ENCODE assay signal across 8 cellular contexts in genomic region chr3:61371123-61371522, GRCh38.
A peak's percentile ranks its signal among the peaks of the same experiment; 100 is the strongest.
DNase-seq lines count a peak whose midpoint lies in the region; ATAC-seq, FAIRE-seq and TF ChIP-seq lines count a peak whose summit lies in the region.

No MANE protein-coding gene starts in this region.

- in situ Hi-C loops in KBM-7 (cut with MboI; ENCODE audit: low pct_unique_long_range_greater_than_20kb, low sequenced_read_pairs) (no loop called here), K562 (cut with MboI) (no loop called here)

- H2AFZ ChIP-seq in K562 (ENCODE audit: low read depth, low read length) = no peak overlapping the region

- BruUV-seq in K562 (replicated peaks; lab: Mats Ljungman, UMichigan) = no TSS peak

- H3K9me1 ChIP-seq in K562 (ENCODE audit: control insufficient read depth, insufficient read depth, low read length) = no peaks in the 10 kb centered on the region

- H3K4me1 ChIP-seq in K562 (replicated peaks in 1 of 2; ENCODE audit: control insufficient read depth in 2 of 2, insufficient read depth in 2 of 2, low read length in 2 of 2) = no peaks in the 10 kb centered on the region
- H3K4me1 ChIP-seq in stomach = no peaks in the 10 kb centered on the region

- H3K4me1 Mint-ChIP-seq in natural killer cell = no peaks in the 10 kb centered on the region
- no peaks in the 10 kb centered on the region for H3K4me1 Mint-ChIP-seq in natural killer cell treated with Interleukin-12 subunit alpha and Interleukin-12 subunit beta and Interleukin-15 and Interleukin-18, amount 100 ng/mL, for 72 hours (ENCODE audit: low read depth in 2 of 2)
- peaks cover 4% of the 10 kb centered on the region for H3K4me1 Mint-ChIP-seq in progenitor cell of endocrine pancreas (ENCODE audit: low read depth)

- no peak for TF ChIP-seq EP300 in K562 (IDR thresholded peaks at IDR 0.05; ENCODE audit: low read length)
- TF ChIP-seq EP300 in stomach (IDR thresholded peaks at IDR 0.05) = no peak

- TF ChIP-seq RAD21 in K562 (CRISPR knock-in tag; conservative IDR thresholded peaks at IDR 0.05 in 1 of 2, IDR thresholded peaks at IDR 0.05 in 1 of 2) = peak in 1 of 2 experiments; percentile 47

- no peaks in the 10 kb centered on the region for H3K79me2 ChIP-seq in K562 (ENCODE audit: control insufficient read depth, insufficient read depth, low read length)

- H3K9me3 ChIP-seq in K562 (replicated peaks; ENCODE audit: control insufficient read depth, insufficient read depth, low read depth, low read length) (no peaks in the 10 kb centered on the region), stomach (no peaks in the 10 kb centered on the region)

- no peak overlapping the region for H3K9ac ChIP-seq in K562 (ENCODE audit: insufficient read depth in 1 of 2, low read depth in 2 of 2, low read length in 2 of 2)

- FAIRE-seq in K562 (lab: Jason Lieb, UNC) = no peak

- no peak for TF ChIP-seq POLR2A in K562 (conservative IDR thresholded peaks at IDR 0.05)
- TF ChIP-seq POLR2A in stomach (IDR thresholded peaks at IDR 0.05) = no peak

- H3K4me3 Mint-ChIP-seq in natural killer cell = no peak overlapping the region
- H3K4me3 Mint-ChIP-seq in natural killer cell treated with Interleukin-12 subunit alpha and Interleukin-12 subunit beta and Interleukin-15 and Interleukin-18, amount 100 ng/mL, for 72 hours = no peak overlapping the region
- no peak overlapping the region for H3K4me3 Mint-ChIP-seq in progenitor cell of endocrine pancreas (ENCODE audit: low read depth)

- no peaks in the 10 kb centered on the region for H4K20me1 ChIP-seq in K562 (replicated peaks; ENCODE audit: control insufficient read depth, insufficient read depth, low read length)

- DNase-seq in natural killer cell (no peak), KBM-7 (peak; percentile 32), K562 (ENCODE audit: extremely low read depth in 1 of 4, low spot score in 3 of 4) (peak; percentile 24 to 32 (median 26)), progenitor cell of endocrine pancreas (ENCODE audit: low spot score, unreplicated experiment) (no peak), stomach (no peak), occipital lobe (lab: John Stamatoyannopoulos, UW) (no peak)
- no peak for DNase-seq in natural killer cell treated with Interleukin-12 subunit alpha and Interleukin-12 subunit beta and Interleukin-15 and Interleukin-18, amount 100 ng/mL, for 72 hours (ENCODE audit: low spot score)

- H3K9me3 Mint-ChIP-seq in natural killer cell (no peaks in the 10 kb centered on the region), progenitor cell of endocrine pancreas (ENCODE audit: low read depth) (peaks cover 5% of the 10 kb centered on the region)
- no peaks in the 10 kb centered on the region for H3K9me3 Mint-ChIP-seq in natural killer cell treated with Interleukin-12 subunit alpha and Interleukin-12 subunit beta and Interleukin-15 and Interleukin-18, amount 100 ng/mL, for 72 hours

- H3K27ac Mint-ChIP-seq in natural killer cell = no peak overlapping the region
- no peak overlapping the region for H3K27ac Mint-ChIP-seq in natural killer cell treated with Interleukin-12 subunit alpha and Interleukin-12 subunit beta and Interleukin-15 and Interleukin-18, amount 100 ng/mL, for 72 hours
- no peak overlapping the region for H3K27ac Mint-ChIP-seq in progenitor cell of endocrine pancreas

- peak; percentile 14 for TF ChIP-seq CTCF in natural killer cell (IDR thresholded peaks at IDR 0.05)
- TF ChIP-seq CTCF in K562 (IDR thresholded peaks at IDR 0.05 in 2 of 3, conservative IDR thresholded peaks at IDR 0.05 in 1 of 3; ENCODE audit: insufficient read depth in 2 of 3, low read depth in 1 of 3, low read length in 3 of 3) = peak; percentile 27 to 58 (median 53); a peak in 4 of 6 replicates
- peak; percentile 83 for TF ChIP-seq CTCF in progenitor cell of endocrine pancreas (IDR thresholded peaks at IDR 0.05; ENCODE audit: unreplicated experiment)
- TF ChIP-seq CTCF in stomach (IDR thresholded peaks at IDR 0.05) = peak in 1 of 7 experiments; percentile 18

- ATAC-seq in natural killer cell (no peak), K562 (0 out of 3 replicates have a peak, but pooled peaks have one; percentile 46), HG03342 (IDR thresholded peaks at IDR 0.05; ENCODE audit: unreplicated experiment) (no peak)
- ATAC-seq in natural killer cell treated with Interleukin-12 subunit alpha and Interleukin-12 subunit beta and Interleukin-15 and Interleukin-18, amount 100 ng/mL, for 72 hours = no peak

- no peak overlapping the region for H3K4me3 ChIP-seq in K562
- no peak overlapping the region for H3K4me3 ChIP-seq in stomach

- intact Hi-C loops in natural killer cell (cut with micrococcal nuclease) = no loop called here
- intact Hi-C loops in K562 (cut with micrococcal nuclease) = no loop called here
- intact Hi-C loops in stomach (cut with DNase I; ENCODE audit: low total_unique reads) = no loop called here

- no peaks in the 10 kb centered on the region for H3K27me3 Mint-ChIP-seq in natural killer cell (ENCODE audit: low read depth in 2 of 2)
- H3K27me3 Mint-ChIP-seq in natural killer cell treated with Interleukin-12 subunit alpha and Interleukin-12 subunit beta and Interleukin-15 and Interleukin-18, amount 100 ng/mL, for 72 hours = no peaks in the 10 kb centered on the region
- H3K27me3 Mint-ChIP-seq in progenitor cell of endocrine pancreas = no peaks in the 10 kb centered on the region

- 0% methylated on average over 1 of the region's 1 CpG for WGBS in K562 (ENCODE audit: insufficient coverage, low coverage, missing lambda C conversion rate)
- WGBS in stomach, 5 donors = 70 to 86% (median 85%) methylated on average over 1 of the region's 1 CpG

- POLR2A ChIA-PET in K562 (lab: Yijun Ruan, JAX) = no interaction called here

- CTCF ChIA-PET in K562 (lab: Yijun Ruan, JAX; ENCODE audit: low intra/inter-chr PET ratio) = no interaction called here

- no peak overlapping the region for H3K27ac ChIP-seq in K562 (ENCODE audit: extremely low read depth, low read depth, low read length)
- no peak overlapping the region for H3K27ac ChIP-seq in stomach

- no peaks in the 10 kb centered on the region for H3K36me3 Mint-ChIP-seq in natural killer cell
- H3K36me3 Mint-ChIP-seq in natural killer cell treated with Interleukin-12 subunit alpha and Interleukin-12 subunit beta and Interleukin-15 and Interleukin-18, amount 100 ng/mL, for 72 hours = no peaks in the 10 kb centered on the region
- no peaks in the 10 kb centered on the region for H3K36me3 Mint-ChIP-seq in progenitor cell of endocrine pancreas (ENCODE audit: insufficient read depth)

- no peak overlapping the region for H3K4me2 ChIP-seq in K562 (ENCODE audit: insufficient read depth, low read length)

- H3K36me3 ChIP-seq in K562 (ENCODE audit: control insufficient read depth, insufficient read depth, low read length) (no peaks in the 10 kb centered on the region), stomach (no peaks in the 10 kb centered on the region)

- H3K27me3 ChIP-seq in K562 (ENCODE audit: control insufficient read depth in 2 of 2, insufficient read depth in 2 of 2, low read length in 2 of 2) (no peaks in the 10 kb centered on the region), stomach (no peaks in the 10 kb centered on the region)

TF ChIP-seq in K562, 482 proteins besides CTCF, POLR2A, EP300 and RAD21 (continues in another document):
- no peak for TF ChIP-seq RBM39 (optimal IDR thresholded peaks at IDR 0.05; ENCODE audit: low read depth, low read length)
- TF ChIP-seq SLC30A9 (CRISPR knock-in tag; IDR thresholded peaks at IDR 0.05) = no peak
- TF ChIP-seq ZNF140 (CRISPR knock-in tag; IDR thresholded peaks at IDR 0.05) = no peak
- no peak for TF ChIP-seq E2F6 (IDR thresholded peaks at IDR 0.05; ENCODE audit: borderline replicate concordance in 1 of 2, extremely low read depth in 1 of 2, insufficient read depth in 1 of 2, insufficient read length in 1 of 2, low read depth in 1 of 2, low read length in 1 of 2, poor library complexity in 1 of 2, severe bottlenecking in 1 of 2)
- TF ChIP-seq ZNF592 (IDR thresholded peaks at IDR 0.05) = no peak

Comparison
In these comparisons a context has a peak if more than half of its experiments do, and no peak if none do; other contexts are left out.
1. DNase-seq: peak in KBM-7 (single experiment) and K562 (4 of 4); none in natural killer cell (single experiment), natural killer cell treated with Interleukin-12 subunit alpha and Interleukin-12 subunit beta and Interleukin-15 and Interleukin-18, amount 100 ng/mL, for 72 hours (single experiment), progenitor cell of endocrine pancreas (single experiment), stomach (single experiment) and occipital lobe (single experiment).